ENCODE assay signal across 17 cellular contexts in the genomic region with DNA sequence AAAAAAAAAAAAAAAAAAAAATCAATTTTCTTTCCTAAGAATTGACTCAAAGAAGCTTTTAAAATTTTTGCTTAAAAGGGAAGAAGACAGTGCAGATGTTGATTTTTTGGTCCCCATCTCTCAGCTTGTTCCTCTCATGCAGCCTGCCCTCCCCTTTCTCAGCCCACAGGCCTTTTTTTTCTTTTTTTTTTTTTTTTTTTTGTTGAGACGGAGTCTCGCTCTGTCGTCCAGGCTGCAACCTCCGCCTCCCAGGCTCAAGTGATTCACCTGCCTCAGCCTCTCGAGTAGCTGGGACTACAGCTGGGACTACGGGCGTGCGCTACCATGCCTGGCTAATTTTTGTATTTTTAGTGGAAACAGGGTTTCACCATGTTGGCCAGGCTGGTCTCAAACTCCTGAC.
"Had no signal": no experiment of that assay in that cellular context is flagged by ENCODE, and none has a peak within 500 bp of the region (broad histone marks: within the 10 kb centered on the region; RNA-seq: fewer than 3 reads in every experiment).

No MANE protein-coding gene starts in this region.

- H3K27me3 Mint-ChIP-seq: effector memory CD8-positive, alpha-beta T cell; progenitor cell of endocrine pancreas had no signal

- H3K4me3 Mint-ChIP-seq: activated naive CD4-positive, alpha-beta T cell treated with anti-CD3 and anti-CD28 coated beads, Interleukin-2, amount 10 ng/mL, durations not matched to agents 7 days and 5 days; effector memory CD8-positive, alpha-beta T cell; mesothelial cell of epicardium; T-helper 1 cell treated with Interleukin-12 subunit alpha and Interleukin-12 subunit beta and Interleukin-4 antibody, amounts not matched to agents 30 μg/mL and 1 μg/mL, for 36 hours had no signal

- H3K4me3 ChIP-seq: breast epithelium, right atrium auricular region, stomach, testis had no signal

- DNase-seq: activated CD4-positive, alpha-beta T cell treated with anti-CD3 and anti-CD28 coated beads for 1 hour; activated CD8-positive, alpha-beta memory T cell treated with anti-CD3 and anti-CD28 coated beads for 24 hours; activated CD8-positive, alpha-beta memory T cell treated with anti-CD3 and anti-CD28 coated beads, Interleukin-2, amount 50 U/mL, for 48 hours; activated effector memory CD4-positive, alpha-beta T cell treated with Interleukin-2 at 50 U/mL for 16 hours; activated naive CD4-positive, alpha-beta T cell treated with anti-CD3 and anti-CD28 coated beads, Interleukin-2, amount 10 ng/mL, durations not matched to agents 7 days and 5 days; activated T-cell treated with anti-CD3 and anti-CD28 coated beads, Interleukin-2, amount 50 U/mL, for 48 hours; aorta; effector memory CD8-positive, alpha-beta T cell; nephron progenitor cell; nucleus accumbens; stomach; testis had no signal

- H3K36me3 ChIP-seq: breast epithelium, right atrium auricular region had no signal

- H3K27me3 ChIP-seq: breast epithelium, right atrium auricular region, stomach, testis had no signal

- H3K27ac ChIP-seq: breast epithelium, testis had no signal

- ATAC-seq: effector memory CD8-positive, alpha-beta T cell had no signal

- H3K27ac Mint-ChIP-seq: activated naive CD4-positive, alpha-beta T cell treated with anti-CD3 and anti-CD28 coated beads, Interleukin-2, amount 10 ng/mL, durations not matched to agents 7 days and 5 days; mesothelial cell of epicardium; T-helper 1 cell treated with Interleukin-12 subunit alpha and Interleukin-12 subunit beta and Interleukin-4 antibody, amounts not matched to agents 30 μg/mL and 1 μg/mL, for 36 hours had no signal

- H3K9me3 ChIP-seq: breast epithelium, right atrium auricular region, stomach, testis had no signal

- H3K9me3 Mint-ChIP-seq: activated naive CD4-positive, alpha-beta T cell treated with anti-CD3 and anti-CD28 coated beads, Interleukin-2, amount 10 ng/mL, durations not matched to agents 7 days and 5 days; effector memory CD8-positive, alpha-beta T cell; mesothelial cell of epicardium; nephron progenitor cell; T-helper 1 cell treated with Interleukin-12 subunit alpha and Interleukin-12 subunit beta and Interleukin-4 antibody, amounts not matched to agents 30 μg/mL and 1 μg/mL, for 36 hours had no signal
